1 cellular context compared by ENCODE assay signal in the genomic region with DNA sequence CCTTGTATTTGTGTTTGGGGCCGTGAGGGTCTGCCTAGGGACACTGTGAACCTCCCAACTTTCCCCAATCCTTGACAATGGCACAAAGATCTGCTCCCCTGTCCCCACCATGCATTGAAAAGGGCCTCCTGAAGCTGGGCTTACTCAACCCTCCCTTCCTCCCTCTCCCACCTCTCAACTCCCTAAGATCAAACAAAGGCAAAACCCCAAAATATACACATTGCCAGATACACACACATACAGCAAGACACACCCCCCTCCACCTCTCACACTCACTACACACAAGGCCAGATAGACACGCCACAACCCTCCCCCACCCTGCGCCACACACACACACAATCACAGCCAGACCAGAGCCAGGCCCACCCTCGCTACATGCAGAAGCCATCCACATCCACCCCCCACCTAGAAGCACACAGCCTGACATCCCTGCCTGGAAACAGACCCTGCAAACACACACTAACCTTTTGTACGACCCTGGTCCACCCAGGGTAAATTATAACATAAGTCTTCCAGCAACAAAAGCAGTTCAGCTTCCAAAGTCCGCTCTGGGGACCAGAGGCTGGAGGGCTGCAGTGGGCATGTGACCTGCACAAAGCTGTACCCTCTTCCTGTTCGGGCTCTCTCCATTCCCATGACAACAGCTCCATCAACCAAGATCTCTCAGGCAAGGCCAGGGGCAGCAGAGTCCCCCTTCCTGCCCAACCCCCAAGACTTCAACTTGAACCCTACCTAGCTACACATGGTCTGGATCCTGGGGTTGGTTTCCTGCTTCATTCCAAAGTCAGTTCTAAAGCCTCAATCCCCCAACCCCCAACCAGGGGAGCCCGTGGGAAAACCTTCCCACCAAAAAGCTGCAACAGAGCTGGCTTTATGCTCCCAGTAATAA.
TF ChIP-seq lines count a peak whose summit lies in the region.

No MANE protein-coding gene starts in this region.

TF ChIP-seq in HepG2, 621 proteins besides CTCF, POLR2A, EP300 and RAD21 (continued from another document and continues in another):
- TF ChIP-seq, protein P1, sequence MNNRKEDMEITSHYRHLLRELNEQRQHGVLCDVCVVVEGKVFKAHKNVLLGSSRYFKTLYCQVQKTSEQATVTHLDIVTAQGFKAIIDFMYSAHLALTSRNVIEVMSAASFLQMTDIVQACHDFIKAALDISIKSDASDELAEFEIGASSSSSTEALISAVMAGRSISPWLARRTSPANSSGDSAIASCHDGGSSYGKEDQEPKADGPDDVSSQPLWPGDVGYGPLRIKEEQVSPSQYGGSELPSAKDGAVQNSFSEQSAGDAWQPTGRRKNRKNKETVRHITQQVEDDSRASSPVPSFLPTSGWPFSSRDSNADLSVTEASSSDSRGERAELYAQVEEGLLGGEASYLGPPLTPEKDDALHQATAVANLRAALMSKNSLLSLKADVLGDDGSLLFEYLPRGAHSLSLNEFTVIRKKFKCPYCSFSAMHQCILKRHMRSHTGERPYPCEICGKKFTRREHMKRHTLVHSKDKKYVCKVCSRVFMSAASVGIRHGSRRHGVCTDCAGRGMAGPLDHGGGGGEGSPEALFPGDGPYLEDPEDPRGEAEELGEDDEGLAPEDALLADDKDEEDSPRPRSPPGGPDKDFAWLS (CRISPR knock-in tag; IDR thresholded peaks at IDR 0.05; ENCODE audit: borderline replicate concordance), result no peak
- TF ChIP-seq ZNF12 (CRISPR knock-in tag; IDR thresholded peaks at IDR 0.05), result no peak
- TF ChIP-seq, protein P2, sequence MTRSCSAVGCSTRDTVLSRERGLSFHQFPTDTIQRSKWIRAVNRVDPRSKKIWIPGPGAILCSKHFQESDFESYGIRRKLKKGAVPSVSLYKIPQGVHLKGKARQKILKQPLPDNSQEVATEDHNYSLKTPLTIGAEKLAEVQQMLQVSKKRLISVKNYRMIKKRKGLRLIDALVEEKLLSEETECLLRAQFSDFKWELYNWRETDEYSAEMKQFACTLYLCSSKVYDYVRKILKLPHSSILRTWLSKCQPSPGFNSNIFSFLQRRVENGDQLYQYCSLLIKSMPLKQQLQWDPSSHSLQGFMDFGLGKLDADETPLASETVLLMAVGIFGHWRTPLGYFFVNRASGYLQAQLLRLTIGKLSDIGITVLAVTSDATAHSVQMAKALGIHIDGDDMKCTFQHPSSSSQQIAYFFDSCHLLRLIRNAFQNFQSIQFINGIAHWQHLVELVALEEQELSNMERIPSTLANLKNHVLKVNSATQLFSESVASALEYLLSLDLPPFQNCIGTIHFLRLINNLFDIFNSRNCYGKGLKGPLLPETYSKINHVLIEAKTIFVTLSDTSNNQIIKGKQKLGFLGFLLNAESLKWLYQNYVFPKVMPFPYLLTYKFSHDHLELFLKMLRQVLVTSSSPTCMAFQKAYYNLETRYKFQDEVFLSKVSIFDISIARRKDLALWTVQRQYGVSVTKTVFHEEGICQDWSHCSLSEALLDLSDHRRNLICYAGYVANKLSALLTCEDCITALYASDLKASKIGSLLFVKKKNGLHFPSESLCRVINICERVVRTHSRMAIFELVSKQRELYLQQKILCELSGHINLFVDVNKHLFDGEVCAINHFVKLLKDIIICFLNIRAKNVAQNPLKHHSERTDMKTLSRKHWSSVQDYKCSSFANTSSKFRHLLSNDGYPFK (CRISPR knock-in tag; IDR thresholded peaks at IDR 0.05; ENCODE audit: borderline replicate concordance), result no peak
- TF ChIP-seq, protein P3, sequence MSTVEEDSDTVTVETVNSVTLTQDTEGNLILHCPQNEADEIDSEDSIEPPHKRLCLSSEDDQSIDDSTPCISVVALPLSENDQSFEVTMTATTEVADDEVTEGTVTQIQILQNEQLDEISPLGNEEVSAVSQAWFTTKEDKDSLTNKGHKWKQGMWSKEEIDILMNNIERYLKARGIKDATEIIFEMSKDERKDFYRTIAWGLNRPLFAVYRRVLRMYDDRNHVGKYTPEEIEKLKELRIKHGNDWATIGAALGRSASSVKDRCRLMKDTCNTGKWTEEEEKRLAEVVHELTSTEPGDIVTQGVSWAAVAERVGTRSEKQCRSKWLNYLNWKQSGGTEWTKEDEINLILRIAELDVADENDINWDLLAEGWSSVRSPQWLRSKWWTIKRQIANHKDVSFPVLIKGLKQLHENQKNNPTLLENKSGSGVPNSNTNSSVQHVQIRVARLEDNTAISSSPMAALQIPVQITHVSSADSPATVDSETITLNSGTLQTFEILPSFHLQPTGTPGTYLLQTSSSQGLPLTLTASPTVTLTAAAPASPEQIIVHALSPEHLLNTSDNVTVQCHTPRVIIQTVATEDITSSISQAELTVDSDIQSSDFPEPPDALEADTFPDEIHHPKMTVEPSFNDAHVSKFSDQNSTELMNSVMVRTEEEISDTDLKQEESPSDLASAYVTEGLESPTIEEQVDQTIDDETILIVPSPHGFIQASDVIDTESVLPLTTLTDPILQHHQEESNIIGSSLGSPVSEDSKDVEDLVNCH (CRISPR knock-in tag; IDR thresholded peaks at IDR 0.05), result no peak
- TF ChIP-seq ZNF776 (CRISPR knock-in tag; IDR thresholded peaks at IDR 0.05), result no peak; the same call in 1 of the 2 replicates
- 0 out of 2 replicates have a peak, but pooled peaks have one; percentile 53 for TF ChIP-seq ZNF569 (CRISPR knock-in tag; IDR thresholded peaks at IDR 0.05; ENCODE audit: borderline replicate concordance)
- 0 out of 2 replicates have a peak, but pooled peaks have one; percentile 35 for TF ChIP-seq RBFOX2 (IDR thresholded peaks at IDR 0.05; ENCODE audit: low read depth, low read length)
- TF ChIP-seq, protein P4, sequence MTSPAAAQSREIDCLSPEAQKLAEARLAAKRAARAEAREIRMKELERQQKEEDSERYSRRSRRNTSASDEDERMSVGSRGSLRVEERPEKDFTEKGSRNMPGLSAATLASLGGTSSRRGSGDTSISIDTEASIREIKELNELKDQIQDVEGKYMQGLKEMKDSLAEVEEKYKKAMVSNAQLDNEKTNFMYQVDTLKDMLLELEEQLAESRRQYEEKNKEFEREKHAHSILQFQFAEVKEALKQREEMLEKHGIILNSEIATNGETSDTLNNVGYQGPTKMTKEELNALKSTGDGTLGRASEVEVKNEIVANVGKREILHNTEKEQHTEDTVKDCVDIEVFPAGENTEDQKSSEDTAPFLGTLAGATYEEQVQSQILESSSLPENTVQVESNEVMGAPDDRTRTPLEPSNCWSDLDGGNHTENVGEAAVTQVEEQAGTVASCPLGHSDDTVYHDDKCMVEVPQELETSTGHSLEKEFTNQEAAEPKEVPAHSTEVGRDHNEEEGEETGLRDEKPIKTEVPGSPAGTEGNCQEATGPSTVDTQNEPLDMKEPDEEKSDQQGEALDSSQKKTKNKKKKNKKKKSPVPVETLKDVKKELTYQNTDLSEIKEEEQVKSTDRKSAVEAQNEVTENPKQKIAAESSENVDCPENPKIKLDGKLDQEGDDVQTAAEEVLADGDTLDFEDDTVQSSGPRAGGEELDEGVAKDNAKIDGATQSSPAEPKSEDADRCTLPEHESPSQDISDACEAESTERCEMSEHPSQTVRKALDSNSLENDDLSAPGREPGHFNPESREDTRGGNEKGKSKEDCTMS (CRISPR knock-in tag; conservative IDR thresholded peaks at IDR 0.05), result no peak
- TF ChIP-seq, protein P5, sequence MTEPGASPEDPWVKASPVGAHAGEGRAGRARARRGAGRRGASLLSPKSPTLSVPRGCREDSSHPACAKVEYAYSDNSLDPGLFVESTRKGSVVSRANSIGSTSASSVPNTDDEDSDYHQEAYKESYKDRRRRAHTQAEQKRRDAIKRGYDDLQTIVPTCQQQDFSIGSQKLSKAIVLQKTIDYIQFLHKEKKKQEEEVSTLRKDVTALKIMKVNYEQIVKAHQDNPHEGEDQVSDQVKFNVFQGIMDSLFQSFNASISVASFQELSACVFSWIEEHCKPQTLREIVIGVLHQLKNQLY (CRISPR knock-in tag; IDR thresholded peaks at IDR 0.05), result peak; percentile 93
- TF ChIP-seq GZF1 (CRISPR knock-in tag; IDR thresholded peaks at IDR 0.05), result no peak
- no peak for TF ChIP-seq ZNF20 (CRISPR knock-in tag; IDR thresholded peaks at IDR 0.05)
- TF ChIP-seq MTF2 (CRISPR knock-in tag; IDR thresholded peaks at IDR 0.05; ENCODE audit: borderline replicate concordance), result no peak
- peak; percentile 34; the same call in 1 of the 2 replicates for TF ChIP-seq TCF7 (IDR thresholded peaks at IDR 0.05; ENCODE audit: low read depth)
- TF ChIP-seq, protein P6, sequence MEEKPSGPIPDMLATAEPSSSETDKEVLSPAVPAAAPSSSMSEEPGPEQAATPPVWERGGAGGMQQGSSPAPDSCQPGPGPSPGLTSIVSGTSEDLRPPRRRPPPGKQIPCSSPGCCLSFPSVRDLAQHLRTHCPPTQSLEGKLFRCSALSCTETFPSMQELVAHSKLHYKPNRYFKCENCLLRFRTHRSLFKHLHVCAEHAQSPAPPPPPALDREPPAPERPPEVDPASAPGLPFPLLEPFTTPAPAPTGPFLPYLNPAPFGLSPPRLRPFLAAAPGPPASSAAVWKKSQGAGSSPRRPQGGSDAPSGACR (CRISPR knock-in tag; IDR thresholded peaks at IDR 0.05), result peak; percentile 38
- TF ChIP-seq ZNF136 (CRISPR knock-in tag; IDR thresholded peaks at IDR 0.05; ENCODE audit: low read depth), result no peak; the same call in 1 of the 2 replicates
- peak; percentile 88; the same call in 1 of the 2 replicates for TF ChIP-seq ZNF746 (CRISPR knock-in tag; IDR thresholded peaks at IDR 0.05)
- TF ChIP-seq NFAT5 (CRISPR knock-in tag; IDR thresholded peaks at IDR 0.05), result no peak
- TF ChIP-seq REPIN1 (CRISPR knock-in tag; IDR thresholded peaks at IDR 0.05; ENCODE audit: borderline replicate concordance, low read depth), result peak; percentile 71
- TF ChIP-seq ZNF33B (CRISPR knock-in tag; IDR thresholded peaks at IDR 0.05), result no peak
- no peak for TF ChIP-seq EEA1 (CRISPR knock-in tag; IDR thresholded peaks at IDR 0.05; ENCODE audit: borderline replicate concordance)
- TF ChIP-seq CC2D1A (CRISPR knock-in tag; IDR thresholded peaks at IDR 0.05), result no peak
- no peak for TF ChIP-seq ZNF784 (CRISPR knock-in tag; IDR thresholded peaks at IDR 0.05; ENCODE audit: borderline replicate concordance)
- TF ChIP-seq ZNF543 (CRISPR knock-in tag; IDR thresholded peaks at IDR 0.05), result no peak
- peak; percentile 59; the same call in 1 of the 2 replicates for TF ChIP-seq RCOR2 (CRISPR knock-in tag; IDR thresholded peaks at IDR 0.05)
- TF ChIP-seq KLF11 (CRISPR knock-in tag; IDR thresholded peaks at IDR 0.05), result 0 out of 2 replicates have a peak, but pooled peaks have one; percentile 23
